In genomic region chr1:6330410-6330827, GRCh38 we compare ENCODE assay signal across 1 cellular context.
TF ChIP-seq lines count a peak whose summit lies in the region.

No MANE protein-coding gene starts in this region.

TF ChIP-seq in SK-N-SH, 30 proteins besides CTCF, POLR2A, EP300 and RAD21 (continued from another document):
- TF ChIP-seq ZBTB33 (IDR thresholded peaks at IDR 0.05; ENCODE audit: borderline replicate concordance, low read depth): no peak
- TF ChIP-seq TAF1 (IDR thresholded peaks at IDR 0.05; ENCODE audit: borderline replicate concordance, low read depth, low read length): no peak
- no peak for TF ChIP-seq TEAD4 (IDR thresholded peaks at IDR 0.05; ENCODE audit: borderline replicate concordance, insufficient read depth)
